20 cellular contexts compared by ENCODE assay signal in genomic region chr11:112223125-112223524, GRCh38. TPM values are rescaled to one million over a fixed set of nuclear protein-coding genes. Genes with fewer than 3 reads are reported as not detected.
"Had no signal": no experiment of that assay in that cellular context is flagged by ENCODE, and none has a peak within 500 bp of the region (broad histone marks: within the 10 kb centered on the region; RNA-seq: fewer than 3 reads in every experiment).

No MANE protein-coding gene starts in this region.

- H3K9me3 Mint-ChIP-seq: nephron; stimulated activated naive CD8-positive, alpha-beta T cell treated with anti-CD3 and anti-CD28 coated beads, Interleukin-15, amount 100 ng/mL, for 72 hours; T-helper 2 cell treated with Interferon-gamma antibody and Interleukin-4, amounts not matched to agents 5 μg/mL and 100 μg/mL, for 36 hours had no signal

- H3K9me3 ChIP-seq: psoas muscle, sigmoid colon, thoracic aorta had no signal

- H3K27ac Mint-ChIP-seq: activated naive CD8-positive, alpha-beta T cell; nephron; stimulated activated naive CD8-positive, alpha-beta T cell treated with anti-CD3 and anti-CD28 coated beads, Interleukin-15, amount 100 ng/mL, for 72 hours; T-helper 2 cell treated with Interferon-gamma antibody and Interleukin-4, amounts not matched to agents 5 μg/mL and 100 μg/mL, for 36 hours had no signal

- H3K27ac ChIP-seq: brain microvascular endothelial cell, dorsolateral prefrontal cortex, hepatocyte, psoas muscle, thoracic aorta had no signal

- H3K36me3 ChIP-seq: brain microvascular endothelial cell, sigmoid colon, thoracic aorta had no signal

- H3K4me3 Mint-ChIP-seq: activated naive CD8-positive, alpha-beta T cell; stimulated activated naive CD8-positive, alpha-beta T cell treated with anti-CD3 and anti-CD28 coated beads, Interleukin-15, amount 100 ng/mL, for 72 hours; T-helper 2 cell treated with Interferon-gamma antibody and Interleukin-4, amounts not matched to agents 5 μg/mL and 100 μg/mL, for 36 hours had no signal

- H2AFZ ChIP-seq: hepatocyte had no signal

- H3K27me3 ChIP-seq: brain microvascular endothelial cell, dorsolateral prefrontal cortex, hepatocyte, sigmoid colon had no signal

- H3K36me3 Mint-ChIP-seq: activated naive CD8-positive, alpha-beta T cell had no signal

- DNase-seq: activated CD4-positive, alpha-beta T cell treated with anti-CD3 and anti-CD28 coated beads, Interleukin-2, amount 50 U/mL, for 4 hours; activated CD4-positive, CD25-positive, alpha-beta regulatory T cell treated with anti-CD3 and anti-CD28 coated beads, Interleukin-2, amount 50 U/mL, for 72 hours; activated effector memory CD4-positive, alpha-beta T cell treated with Interleukin-2 at 50 U/mL for 16 hours; activated T-cell treated with anti-CD3 and anti-CD28 coated beads, Interleukin-2, amount 50 U/mL, for 1 hour; brain microvascular endothelial cell; dorsolateral prefrontal cortex; occipital lobe; psoas muscle; sigmoid colon; stimulated activated CD4-positive, alpha-beta T cell treated with anti-CD3 and anti-CD28 coated beads, Interleukin-2, amount 100 ng/mL, for 48 hours; stimulated activated naive CD8-positive, alpha-beta T cell treated with anti-CD3 and anti-CD28 coated beads, Interleukin-15, amount 100 ng/mL, for 72 hours; SW 1271 had no signal

- ATAC-seq: psoas muscle; stimulated activated naive CD8-positive, alpha-beta T cell treated with anti-CD3 and anti-CD28 coated beads, Interleukin-15, amount 100 ng/mL, for 72 hours had no signal

- H3K27me3 Mint-ChIP-seq: activated naive CD8-positive, alpha-beta T cell; stimulated activated naive CD8-positive, alpha-beta T cell treated with anti-CD3 and anti-CD28 coated beads, Interleukin-15, amount 100 ng/mL, for 72 hours had no signal

- H3K4me2 ChIP-seq: hepatocyte had no signal

- H3K4me3 ChIP-seq: dorsolateral prefrontal cortex, hepatocyte, psoas muscle, sigmoid colon, thoracic aorta had no signal

RNA-seq across cellular contexts. Expression of gene PLET1, which starts 37.5 kb away (rescaled TPM):
- total RNA-seq: chondrocyte, dorsolateral prefrontal cortex, hepatocyte, lung microvascular endothelial cell, occipital lobe, psoas muscle, sigmoid colon, thoracic aorta, urinary bladder had no signal
- polyA plus RNA-seq: hepatocyte, psoas muscle, urinary bladder had no signal

RNA-seq across cellular contexts. Expression of gene TEX12, which starts 56.0 kb away (rescaled TPM):
- total RNA-seq: chondrocyte, lung microvascular endothelial cell, occipital lobe had no signal
- polyA plus RNA-seq: hepatocyte, sigmoid colon had no signal

RNA-seq across cellular contexts. Expression of gene IL18, which starts 59.2 kb away (rescaled TPM):
- total RNA-seq: lung microvascular endothelial cell had no signal
